1 cellular context compared by ENCODE assay signal in the genomic region with DNA sequence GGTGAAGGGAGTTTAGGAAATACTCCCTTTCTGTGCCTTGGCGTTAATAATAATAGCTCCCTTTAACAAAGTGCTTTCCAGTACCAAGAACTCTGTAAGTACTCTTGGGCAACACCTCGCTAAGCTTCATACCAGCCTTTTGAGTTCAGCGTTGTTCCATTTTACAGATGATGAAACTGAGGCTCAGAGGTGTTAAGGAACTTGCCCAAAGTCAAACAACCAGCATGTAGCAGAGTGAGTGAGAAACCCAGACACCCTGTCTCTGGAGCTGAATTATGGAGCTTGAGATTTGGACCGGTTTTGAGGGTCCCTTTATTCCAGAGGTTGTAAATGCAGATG.
TF ChIP-seq lines count a peak whose summit lies in the region.

No MANE protein-coding gene starts in this region.

TF ChIP-seq in GM12878, 131 proteins besides CTCF, POLR2A, EP300 and RAD21 (continued from another document):
- TF ChIP-seq, protein P1, sequence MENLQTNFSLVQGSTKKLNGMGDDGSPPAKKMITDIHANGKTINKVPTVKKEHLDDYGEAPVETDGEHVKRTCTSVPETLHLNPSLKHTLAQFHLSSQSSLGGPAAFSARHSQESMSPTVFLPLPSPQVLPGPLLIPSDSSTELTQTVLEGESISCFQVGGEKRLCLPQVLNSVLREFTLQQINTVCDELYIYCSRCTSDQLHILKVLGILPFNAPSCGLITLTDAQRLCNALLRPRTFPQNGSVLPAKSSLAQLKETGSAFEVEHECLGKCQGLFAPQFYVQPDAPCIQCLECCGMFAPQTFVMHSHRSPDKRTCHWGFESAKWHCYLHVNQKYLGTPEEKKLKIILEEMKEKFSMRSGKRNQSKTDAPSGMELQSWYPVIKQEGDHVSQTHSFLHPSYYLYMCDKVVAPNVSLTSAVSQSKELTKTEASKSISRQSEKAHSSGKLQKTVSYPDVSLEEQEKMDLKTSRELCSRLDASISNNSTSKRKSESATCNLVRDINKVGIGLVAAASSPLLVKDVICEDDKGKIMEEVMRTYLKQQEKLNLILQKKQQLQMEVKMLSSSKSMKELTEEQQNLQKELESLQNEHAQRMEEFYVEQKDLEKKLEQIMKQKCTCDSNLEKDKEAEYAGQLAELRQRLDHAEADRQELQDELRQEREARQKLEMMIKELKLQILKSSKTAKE (IDR thresholded peaks at IDR 0.05; ENCODE audit: low read depth, poor library complexity, severe bottlenecking), result no peak
- TF ChIP-seq SMAD1 (IDR thresholded peaks at IDR 0.05; ENCODE audit: low read depth, partially characterized antibody) (no peak), PML (IDR thresholded peaks at IDR 0.05; ENCODE audit: low read length) (no peak), TAF1 (IDR thresholded peaks at IDR 0.05; ENCODE audit: borderline replicate concordance, low read depth, low read length) (no peak), CREB1 (IDR thresholded peaks at IDR 0.05; ENCODE audit: low read depth) (no peak)
- TF ChIP-seq, protein P2, sequence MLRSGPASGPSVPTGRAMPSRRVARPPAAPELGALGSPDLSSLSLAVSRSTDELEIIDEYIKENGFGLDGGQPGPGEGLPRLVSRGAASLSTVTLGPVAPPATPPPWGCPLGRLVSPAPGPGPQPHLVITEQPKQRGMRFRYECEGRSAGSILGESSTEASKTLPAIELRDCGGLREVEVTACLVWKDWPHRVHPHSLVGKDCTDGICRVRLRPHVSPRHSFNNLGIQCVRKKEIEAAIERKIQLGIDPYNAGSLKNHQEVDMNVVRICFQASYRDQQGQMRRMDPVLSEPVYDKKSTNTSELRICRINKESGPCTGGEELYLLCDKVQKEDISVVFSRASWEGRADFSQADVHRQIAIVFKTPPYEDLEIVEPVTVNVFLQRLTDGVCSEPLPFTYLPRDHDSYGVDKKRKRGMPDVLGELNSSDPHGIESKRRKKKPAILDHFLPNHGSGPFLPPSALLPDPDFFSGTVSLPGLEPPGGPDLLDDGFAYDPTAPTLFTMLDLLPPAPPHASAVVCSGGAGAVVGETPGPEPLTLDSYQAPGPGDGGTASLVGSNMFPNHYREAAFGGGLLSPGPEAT (IDR thresholded peaks at IDR 0.05; ENCODE audit: low read depth), result no peak
